Comparison of ENCODE assay signal across 27 cellular contexts in genomic region chr13:97498419-97498818, GRCh38.
"Had no signal": no experiment of that assay in that cellular context is flagged by ENCODE, and none has a peak within 500 bp of the region (broad histone marks: within the 10 kb centered on the region; RNA-seq: fewer than 3 reads in every experiment).

No MANE protein-coding gene starts in this region.

- H3K27ac Mint-ChIP-seq: immature natural killer cell; memory B cell; naive thymus-derived CD8-positive, alpha-beta T cell; nephron; neural progenitor cell; stimulated activated memory B cell treated with anti-CD40 and anti-IgM and Interleukin-4, amounts not matched to agents 10 μg/mL and 1 μg/mL and 100 μg/mL, for 72 hours had no signal

- H3K4me2 ChIP-seq: neural progenitor cell, smooth muscle cell had no signal

- H3K9ac ChIP-seq: neural progenitor cell had no signal

- DNase-seq: head of caudate nucleus; hypothalamus; immature natural killer cell; kidney; left ventricle myocardium inferior; midbrain; naive thymus-derived CD8-positive, alpha-beta T cell; ovary; retina; right cardiac atrium; sigmoid colon; stimulated activated CD4-positive, alpha-beta T cell treated with anti-CD3 and anti-CD28 coated beads, Interleukin-1b, Interleukin-23, amount 100 ng/mL, for 48 hours; stimulated activated CD4-positive, alpha-beta T cell treated with anti-CD3 and anti-CD28 coated beads, Interleukin-2, amount 100 ng/mL, for 48 hours; stimulated activated CD4-positive, alpha-beta T cell treated with anti-CD3 and anti-CD28 coated beads, Interleukin-4, amount 100 ng/mL, for 4 hours; stimulated activated CD8-positive, alpha-beta memory T cell treated with anti-CD3 and anti-CD28 coated beads, Interleukin-4, amount 100 ng/mL, for 48 hours; stimulated activated naive CD4-positive, alpha-beta T cell treated with Interleukin-2 at 50 U/mL for 16 hours; stimulated activated naive CD8-positive, alpha-beta T cell treated with anti-CD3 and anti-CD28 coated beads, Interleukin-15, amount 100 ng/mL, for 72 hours; substantia nigra; transverse colon; upper lobe of left lung had no signal

- ATAC-seq: naive thymus-derived CD8-positive, alpha-beta T cell; right cardiac atrium; stimulated activated memory B cell treated with anti-CD40 and anti-IgM and Interleukin-4, amounts not matched to agents 10 μg/mL and 1 μg/mL and 100 μg/mL, for 72 hours; stimulated activated naive CD8-positive, alpha-beta T cell treated with anti-CD3 and anti-CD28 coated beads, Interleukin-15, amount 100 ng/mL, for 72 hours had no signal

- H2AFZ ChIP-seq: neural progenitor cell had no signal

- H3K27me3 ChIP-seq: neural progenitor cell, ovary, sigmoid colon, transverse colon, upper lobe of left lung, vagina had no signal

- H3K36me3 Mint-ChIP-seq: immature natural killer cell; memory B cell; naive thymus-derived CD8-positive, alpha-beta T cell; neural progenitor cell; stimulated activated memory B cell treated with anti-CD40 and anti-IgM and Interleukin-4, amounts not matched to agents 10 μg/mL and 1 μg/mL and 100 μg/mL, for 72 hours had no signal

- H3K36me3 ChIP-seq: left ventricle myocardium inferior, neural progenitor cell, ovary, sigmoid colon, transverse colon, upper lobe of left lung, vagina had no signal

- H3K4me3 ChIP-seq: left ventricle myocardium inferior, neural progenitor cell, ovary, sigmoid colon, smooth muscle cell, transverse colon, upper lobe of left lung, vagina had no signal

- H3K4me3 Mint-ChIP-seq: immature natural killer cell; memory B cell; naive thymus-derived CD8-positive, alpha-beta T cell; nephron; neural progenitor cell; stimulated activated memory B cell treated with anti-CD40 and anti-IgM and Interleukin-4, amounts not matched to agents 10 μg/mL and 1 μg/mL and 100 μg/mL, for 72 hours; stimulated activated naive CD8-positive, alpha-beta T cell treated with anti-CD3 and anti-CD28 coated beads, Interleukin-15, amount 100 ng/mL, for 72 hours had no signal

- H3K4me1 ChIP-seq: neural progenitor cell, upper lobe of left lung had no signal

- H3K27ac ChIP-seq: left ventricle myocardium inferior, neural progenitor cell, ovary, sigmoid colon, transverse colon, upper lobe of left lung had no signal

- H3K27me3 Mint-ChIP-seq: progenitor cell of endocrine pancreas; stimulated activated memory B cell treated with anti-CD40 and anti-IgM and Interleukin-4, amounts not matched to agents 10 μg/mL and 1 μg/mL and 100 μg/mL, for 72 hours had no signal

- H3K9me3 Mint-ChIP-seq: memory B cell; naive thymus-derived CD8-positive, alpha-beta T cell; nephron; neural progenitor cell; stimulated activated memory B cell treated with anti-CD40 and anti-IgM and Interleukin-4, amounts not matched to agents 10 μg/mL and 1 μg/mL and 100 μg/mL, for 72 hours; stimulated activated naive CD8-positive, alpha-beta T cell treated with anti-CD3 and anti-CD28 coated beads, Interleukin-15, amount 100 ng/mL, for 72 hours had no signal

- H3K9me3 ChIP-seq: left ventricle myocardium inferior, ovary, sigmoid colon, transverse colon, upper lobe of left lung, vagina had no signal

- H3K4me1 Mint-ChIP-seq: immature natural killer cell; memory B cell; neural progenitor cell; stimulated activated memory B cell treated with anti-CD40 and anti-IgM and Interleukin-4, amounts not matched to agents 10 μg/mL and 1 μg/mL and 100 μg/mL, for 72 hours; stimulated activated naive CD8-positive, alpha-beta T cell treated with anti-CD3 and anti-CD28 coated beads, Interleukin-15, amount 100 ng/mL, for 72 hours had no signal
